Comparison of ENCODE assay signal across 15 cellular contexts in the genomic region with DNA sequence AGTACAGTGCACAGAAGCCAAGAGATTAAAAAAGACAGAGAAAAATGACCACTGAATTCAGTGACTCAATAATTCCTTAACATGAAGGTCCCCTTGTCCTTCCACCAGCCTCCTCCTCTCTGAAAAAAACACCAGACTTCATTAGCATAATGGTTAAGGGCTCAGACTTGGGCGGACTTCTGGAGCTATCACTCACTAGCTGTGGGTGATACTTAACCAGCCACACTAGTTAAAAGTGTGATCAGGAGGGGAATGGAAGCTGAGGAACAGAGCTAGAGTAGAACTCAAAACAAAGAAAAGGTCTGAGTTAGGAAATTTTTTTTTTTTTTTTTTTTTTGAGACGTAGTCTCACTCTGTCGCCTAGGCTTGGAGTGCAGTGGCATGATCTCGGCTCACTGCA. TPM values are rescaled to one million over a fixed set of nuclear protein-coding genes. Genes with fewer than 3 reads are reported as not detected.
DNase-seq lines count a peak whose midpoint lies in the region; ATAC-seq and TF ChIP-seq lines count a peak whose summit lies in the region.
"Had no signal": no experiment of that assay in that cellular context is flagged by ENCODE, and none has a peak within 500 bp of the region (broad histone marks: within the 10 kb centered on the region; RNA-seq: fewer than 3 reads in every experiment).

No MANE protein-coding gene starts in this region.

- H3K36me3 Mint-ChIP-seq in activated naive CD4-positive, alpha-beta T cell treated with anti-CD3 and anti-CD28 coated beads, Interleukin-2, amount 50 U/mL, for 72 hours = no peaks in the 10 kb centered on the region
- peaks cover 1% of the 10 kb centered on the region for H3K36me3 Mint-ChIP-seq in activated T-helper 1 cell treated with anti-CD3 and anti-CD28 coated beads, Interleukin-12 subunit alpha, Interleukin-12 subunit beta, Interleukin-2, Interleukin-4 antibody, amounts not matched to agents 30 ng/mL and 10 ng/mL and 1 ng/mL, durations not matched to agents 14 hours and 24 hours and 36 hours (ENCODE audit: low read depth)
- H3K36me3 Mint-ChIP-seq in memory B cell (peaks cover 5% of the 10 kb centered on the region), type B pancreatic cell (no peaks in the 10 kb centered on the region)

- DNase-seq in activated naive CD4-positive, alpha-beta T cell treated with anti-CD3 and anti-CD28 coated beads, Interleukin-2, amount 50 U/mL, for 72 hours (ENCODE audit: low spot score in 2 of 2) = no peak
- DNase-seq in activated naive CD4-positive, alpha-beta T cell treated with anti-CD3 and anti-CD28 coated beads, Interleukin-2, amount 50 U/mL, for 16 hours = no peak
- no peak for DNase-seq in activated T-helper 1 cell treated with anti-CD3 and anti-CD28 coated beads, Interleukin-12 subunit alpha, Interleukin-12 subunit beta, Interleukin-2, Interleukin-4 antibody, amounts not matched to agents 30 ng/mL and 10 ng/mL and 1 ng/mL, durations not matched to agents 14 hours and 24 hours and 36 hours (ENCODE audit: low spot score)
- DNase-seq in memory B cell (ENCODE audit: low spot score in 2 of 2) (no peak), type B pancreatic cell (ENCODE audit: extremely low spot score, unreplicated experiment) (no peak), NCI-H510A treated with DMSO at 0.1 percent for 48 hours (lab: John Stamatoyannopoulos, UW) (no peak), D341Med (ENCODE audit: low spot score) (no peak)
- DNase-seq: activated naive CD4-positive, alpha-beta T cell treated with Interleukin-2 at 50 U/mL for 16 hours; left ventricle myocardium inferior; NCI-H2081; NCI-H774; right lobe of liver; stimulated activated CD4-positive, alpha-beta T cell treated with anti-CD3 and anti-CD28 coated beads, Interleukin-2, amount 100 ng/mL, for 48 hours; upper lobe of left lung had no signal

- ATAC-seq in activated naive CD4-positive, alpha-beta T cell treated with anti-CD3 and anti-CD28 coated beads, Interleukin-2, amount 50 U/mL, for 72 hours = peak; percentile 17 to 70
- no peak for ATAC-seq in memory B cell (ENCODE audit: low read depth)
- no peak for ATAC-seq in HG03025 (IDR thresholded peaks at IDR 0.05; ENCODE audit: low FRiP score, unreplicated experiment)
- ATAC-seq: right lobe of liver had no signal

- peak overlapping the region; percentile 57 for H3K4me3 Mint-ChIP-seq in activated T-helper 1 cell treated with anti-CD3 and anti-CD28 coated beads, Interleukin-12 subunit alpha, Interleukin-12 subunit beta, Interleukin-2, Interleukin-4 antibody, amounts not matched to agents 30 ng/mL and 10 ng/mL and 1 ng/mL, durations not matched to agents 14 hours and 24 hours and 36 hours
- no peak overlapping the region for H3K4me3 Mint-ChIP-seq in memory B cell
- H3K4me3 Mint-ChIP-seq in type B pancreatic cell = no peak overlapping the region

- H3K27me3 Mint-ChIP-seq in activated T-helper 1 cell treated with anti-CD3 and anti-CD28 coated beads, Interleukin-12 subunit alpha, Interleukin-12 subunit beta, Interleukin-2, Interleukin-4 antibody, amounts not matched to agents 30 ng/mL and 10 ng/mL and 1 ng/mL, durations not matched to agents 14 hours and 24 hours and 36 hours (ENCODE audit: insufficient read depth) = peaks cover 2% of the 10 kb centered on the region
- H3K27me3 Mint-ChIP-seq in memory B cell (no peaks in the 10 kb centered on the region), type B pancreatic cell (no peaks in the 10 kb centered on the region)

- no peaks in the 10 kb centered on the region for H3K9me3 Mint-ChIP-seq in activated naive CD4-positive, alpha-beta T cell treated with anti-CD3 and anti-CD28 coated beads, Interleukin-2, amount 50 U/mL, for 72 hours
- no peaks in the 10 kb centered on the region for H3K9me3 Mint-ChIP-seq in activated T-helper 1 cell treated with anti-CD3 and anti-CD28 coated beads, Interleukin-12 subunit alpha, Interleukin-12 subunit beta, Interleukin-2, Interleukin-4 antibody, amounts not matched to agents 30 ng/mL and 10 ng/mL and 1 ng/mL, durations not matched to agents 14 hours and 24 hours and 36 hours
- no peaks in the 10 kb centered on the region for H3K9me3 Mint-ChIP-seq in memory B cell
- no peaks in the 10 kb centered on the region for H3K9me3 Mint-ChIP-seq in type B pancreatic cell

- intact Hi-C loops in activated T-helper 1 cell treated with anti-CD3 and anti-CD28 coated beads, Interleukin-12 subunit alpha, Interleukin-12 subunit beta, Interleukin-2, Interleukin-4 antibody, amounts not matched to agents 30 ng/mL and 10 ng/mL and 1 ng/mL, durations not matched to agents 14 hours and 24 hours and 36 hours (cut with micrococcal nuclease) = loop anchor here (1.0 kb wide), 1 partner anchor 11 kb away; no protein-coding TSS in a partner anchor

- peak overlapping the region in 1 of 2 donors; percentile 35 for H3K27ac Mint-ChIP-seq in activated naive CD4-positive, alpha-beta T cell treated with anti-CD3 and anti-CD28 coated beads, Interleukin-2, amount 50 U/mL, for 72 hours
- H3K27ac Mint-ChIP-seq in activated T-helper 1 cell treated with anti-CD3 and anti-CD28 coated beads, Interleukin-12 subunit alpha, Interleukin-12 subunit beta, Interleukin-2, Interleukin-4 antibody, amounts not matched to agents 30 ng/mL and 10 ng/mL and 1 ng/mL, durations not matched to agents 14 hours and 24 hours and 36 hours = peak overlapping the region; percentile 73
- H3K27ac Mint-ChIP-seq in memory B cell (peak overlapping the region; percentile 14), type B pancreatic cell (peak overlapping the region; percentile 21)

- peaks cover 48% of the 10 kb centered on the region for H3K4me1 Mint-ChIP-seq in activated T-helper 1 cell treated with anti-CD3 and anti-CD28 coated beads, Interleukin-12 subunit alpha, Interleukin-12 subunit beta, Interleukin-2, Interleukin-4 antibody, amounts not matched to agents 30 ng/mL and 10 ng/mL and 1 ng/mL, durations not matched to agents 14 hours and 24 hours and 36 hours (ENCODE audit: low read depth)
- H3K4me1 Mint-ChIP-seq in memory B cell (peaks cover 39% of the 10 kb centered on the region), type B pancreatic cell (ENCODE audit: unreplicated experiment) (peaks cover 12% of the 10 kb centered on the region)

- no peak for TF ChIP-seq CTCF in type B pancreatic cell (conservative IDR thresholded peaks at IDR 0.05)

RNA-seq across cellular contexts. Expression of a gene that starts 23.2 kb away (rescaled TPM):
- 1 to 10 TPM; 5.8 to 6.3 TPM for total RNA-seq in activated naive CD4-positive, alpha-beta T cell treated with anti-CD3 and anti-CD28 coated beads, Interleukin-2, amount 50 U/mL, for 72 hours
- 6.3 and 7.5 TPM in 2 replicates for total RNA-seq in activated T-helper 1 cell treated with anti-CD3 and anti-CD28 coated beads, Interleukin-12 subunit alpha, Interleukin-12 subunit beta, Interleukin-2, Interleukin-4 antibody, amounts not matched to agents 30 ng/mL and 10 ng/mL and 1 ng/mL, durations not matched to agents 14 hours and 24 hours and 36 hours
- 39.6 and 42.3 TPM in 2 replicates for total RNA-seq in type B pancreatic cell (ENCODE audit: low replicate concordance)

Comparison
In these comparisons a context has a peak if more than half of its experiments do, and no peak if none do; other contexts are left out.
1. ATAC-seq: peak in activated naive CD4-positive, alpha-beta T cell treated with anti-CD3 and anti-CD28 coated beads, Interleukin-2, amount 50 U/mL, for 72 hours (2 of 2); none in memory B cell (single experiment) and HG03025 (single experiment).